ENCODE assay signal across 11 cellular contexts in genomic region chr6:33995046-33995872, GRCh38.
DNase-seq lines count a peak whose midpoint lies in the region; ATAC-seq and TF ChIP-seq lines count a peak whose summit lies in the region.
"Had no signal": no experiment of that assay in that cellular context is flagged by ENCODE, and none has a peak within 500 bp of the region (broad histone marks: within the 10 kb centered on the region; RNA-seq: fewer than 3 reads in every experiment).

No MANE protein-coding gene starts in this region.

- H3K4me2 ChIP-seq in osteoblast (ENCODE audit: insufficient read depth, low read length) = no peak overlapping the region

- ATAC-seq in mucosa of descending colon = peak; percentile 95
- no peak for ATAC-seq in GM19397 (IDR thresholded peaks at IDR 0.05; ENCODE audit: unreplicated experiment)

- DNase-seq in H7 = peak; percentile 37
- peak; percentile 45 for DNase-seq in NCI-H2029 (lab: John Stamatoyannopoulos, UW)
- DNase-seq in mucosa of descending colon = peak; percentile 79 to 87 (median 84)
- no peak for DNase-seq in GDM1 (lab: John Stamatoyannopoulos, UW)
- no peak for DNase-seq in osteoblast (ENCODE audit: insufficient read length, low spot score, missing footprints)
- no peak for DNase-seq in GM10266 (ENCODE audit: extremely low spot score)
- DNase-seq: CD4-positive, CD25-positive, alpha-beta regulatory T cell; effector memory CD4-positive, alpha-beta T cell; testis had no signal

- intact Hi-C loops in mucosa of descending colon (cut with DNase I, micrococcal nuclease) = no loop called here

- H4K20me1 ChIP-seq in osteoblast (ENCODE audit: insufficient read depth, low read length) = no peaks in the 10 kb centered on the region

- H3K36me3 ChIP-seq in H7 (replicated peaks; ENCODE audit: control insufficient read depth, insufficient read depth, low read length) (no peaks in the 10 kb centered on the region), mucosa of descending colon (ENCODE audit: low read depth) (no peaks in the 10 kb centered on the region), osteoblast (ENCODE audit: insufficient read depth, low read length) (no peaks in the 10 kb centered on the region)

- H3K4me1 ChIP-seq in mucosa of descending colon (ENCODE audit: low read depth) = peaks cover 4% of the 10 kb centered on the region
- H3K4me1 ChIP-seq in osteoblast (ENCODE audit: insufficient read depth, low read length) = no peaks in the 10 kb centered on the region
- H3K4me1 ChIP-seq: testis had no signal

- H3K27me3 ChIP-seq in H7 (ENCODE audit: control insufficient read depth, insufficient read depth, low read length) (peaks cover 6% of the 10 kb centered on the region), osteoblast (ENCODE audit: insufficient read depth, low read length) (peaks cover 12% of the 10 kb centered on the region)
- H3K27me3 ChIP-seq: testis had no signal

- TF ChIP-seq CTCF in VCaP (conservative IDR thresholded peaks at IDR 0.05) = no peak
- no peak for TF ChIP-seq CTCF in mucosa of descending colon (IDR thresholded peaks at IDR 0.05)
- TF ChIP-seq CTCF in osteoblast (IDR thresholded peaks at IDR 0.05; ENCODE audit: extremely low read depth, low read depth, low read length) = no peak
- no peak for TF ChIP-seq CTCF in GM10266 (IDR thresholded peaks at IDR 0.05; ENCODE audit: control insufficient read depth, insufficient read depth, low read depth, missing control alignments)

- H3K4me3 ChIP-seq in H7 (ENCODE audit: insufficient read depth, low read depth, low read length) (no peak overlapping the region), mucosa of descending colon (no peak overlapping the region), osteoblast (ENCODE audit: insufficient read depth, low read length) (no peak overlapping the region)
- H3K4me3 ChIP-seq: testis had no signal

- no peak overlapping the region for H2AFZ ChIP-seq in osteoblast (ENCODE audit: low read length)

- H3K9me3 ChIP-seq in mucosa of descending colon (no peaks in the 10 kb centered on the region), osteoblast (ENCODE audit: low read depth, low read length) (no peaks in the 10 kb centered on the region)
- H3K9me3 ChIP-seq: testis had no signal

- H3K79me2 ChIP-seq in osteoblast (ENCODE audit: insufficient read depth, low read length) = no peaks in the 10 kb centered on the region

- H3K27ac ChIP-seq in VCaP (peak overlapping the region; percentile 97), osteoblast (ENCODE audit: low read depth, low read length) (no peak overlapping the region)
- H3K27ac ChIP-seq: testis had no signal

Comparison
In these comparisons a context has a peak if more than half of its experiments do, and no peak if none do; other contexts are left out.
1. DNase-seq: peak in H7 (single experiment), NCI-H2029 (single experiment) and mucosa of descending colon (3 of 3); none in GDM1 (single experiment), osteoblast (single experiment) and GM10266 (single experiment).